ENCODE assay signal across 20 cellular contexts in the genomic region with DNA sequence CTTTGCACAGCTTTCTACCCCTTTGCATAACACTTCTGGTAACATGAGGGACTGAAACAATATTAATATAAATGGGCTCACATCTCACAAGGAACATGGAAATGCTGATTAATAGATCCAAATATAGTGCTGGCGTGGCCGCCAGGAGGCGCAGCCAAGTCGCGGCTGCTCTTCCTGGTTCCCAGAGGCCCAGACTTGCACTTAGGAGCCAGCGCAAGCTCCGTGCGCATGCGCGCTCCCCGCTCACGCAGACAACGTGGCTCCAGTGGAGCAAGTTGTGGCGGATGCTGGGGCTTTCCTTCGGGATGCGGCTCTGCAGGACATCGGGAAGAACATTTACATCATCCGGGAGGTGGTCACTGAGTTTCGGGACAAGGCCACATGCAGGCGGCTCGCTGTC.
A peak's percentile ranks its signal among the peaks of the same experiment; 100 is the strongest.
DNase-seq lines count a peak whose midpoint lies in the region; ATAC-seq, FAIRE-seq and TF ChIP-seq lines count a peak whose summit lies in the region.
"Had no signal": no experiment of that assay in that cellular context is flagged by ENCODE, and none has a peak within 500 bp of the region (broad histone marks: within the 10 kb centered on the region; RNA-seq: fewer than 3 reads in every experiment).

No MANE protein-coding gene starts in this region.

- H2BK120ac ChIP-seq in H9 (ENCODE audit: low read depth, low read length, poor library complexity, severe bottlenecking), result no peak overlapping the region

- H3K23ac ChIP-seq in H9 (ENCODE audit: insufficient read length, low read depth, low read length), result no peak overlapping the region

- H3K4me3 ChIP-seq in BLaER1 (no peak overlapping the region), K562 (no peak overlapping the region), neural progenitor cell (no peak overlapping the region)
- H3K4me3 ChIP-seq: HAP-1 had no signal

- H3F3A ChIP-seq in neural progenitor cell (ENCODE audit: low read depth), result no peaks in the 10 kb centered on the region

- H3K36me3 Mint-ChIP-seq in H9 (ENCODE audit: insufficient read depth in 1 of 3, low read depth in 3 of 3) (peaks cover 0 to 4% (median 2%) of the 10 kb centered on the region in 3 experiments; a peak in 3 of 7 replicates), neural progenitor cell (peaks cover 2% of the 10 kb centered on the region), MCF 10A (ENCODE audit: insufficient read depth, unreplicated experiment) (no peaks in the 10 kb centered on the region)
- H3K36me3 Mint-ChIP-seq: CD8-positive, alpha-beta T cell; IgD-negative memory B cell had no signal

- H4K91ac ChIP-seq in H9 (ENCODE audit: insufficient read length, low read depth, low read length), result no peak overlapping the region

- H3K23me2 ChIP-seq in H9 (ENCODE audit: insufficient read length, low read depth, low read length, poor library complexity, severe bottlenecking), result no peaks in the 10 kb centered on the region

- TF ChIP-seq RAD21 in K562 (CRISPR knock-in tag; conservative IDR thresholded peaks at IDR 0.05 in 1 of 2, IDR thresholded peaks at IDR 0.05 in 1 of 2), result peak; percentile 35 to 68; a peak in 2 of 4 replicates

- CTCF ChIA-PET in K562 (lab: Yijun Ruan, JAX; ENCODE audit: low intra/inter-chr PET ratio), result interaction anchor here (0.7 kb wide), 1 partner anchor 120 kb away, joined by 4 read pairs; no protein-coding TSS in a partner anchor
- CTCF ChIA-PET in MCF 10A (lab: Yijun Ruan, JAX), result interaction anchor here (1.3 kb wide), 1 partner anchor 17 kb away, joined by 3 read pairs; no protein-coding TSS in a partner anchor

- H2BK20ac ChIP-seq in H9 (ENCODE audit: low read depth, low read length, poor library complexity, severe bottlenecking), result no peak overlapping the region

- H4K8ac ChIP-seq in H9 (replicated peaks; ENCODE audit: insufficient read length, low read depth, low read length), result no peak overlapping the region

- H4K20me1 ChIP-seq in BLaER1, result no peaks in the 10 kb centered on the region
- no peaks in the 10 kb centered on the region for H4K20me1 ChIP-seq in H9 (ENCODE audit: control insufficient read depth, insufficient read depth, insufficient read length)
- H4K20me1 ChIP-seq in K562 (replicated peaks; ENCODE audit: control insufficient read depth, insufficient read depth, low read length), result no peaks in the 10 kb centered on the region
- no peaks in the 10 kb centered on the region for H4K20me1 ChIP-seq in neural progenitor cell (ENCODE audit: low read depth)

- peak; percentile 86 for ATAC-seq in K562
- ATAC-seq in HG03175 (IDR thresholded peaks at IDR 0.05; ENCODE audit: unreplicated experiment), result no peak
- no peak for ATAC-seq in GM19467 (IDR thresholded peaks at IDR 0.05; ENCODE audit: unreplicated experiment)
- ATAC-seq: CD8-positive, alpha-beta T cell had no signal

- H3K27ac Mint-ChIP-seq in H9 (no peak overlapping the region), neural progenitor cell (no peak overlapping the region), MCF 10A (ENCODE audit: low read depth, unreplicated experiment) (no peak overlapping the region)
- H3K27ac Mint-ChIP-seq: B cell; CD8-positive, alpha-beta T cell; IgD-negative memory B cell had no signal

- no peak overlapping the region for H2AK5ac ChIP-seq in H9 (ENCODE audit: insufficient read length, low read length)

- no peak overlapping the region for H4K5ac ChIP-seq in H9 (ENCODE audit: insufficient read length, low read depth, low read length)

- no peak overlapping the region for H3T11ph ChIP-seq in H9 (ENCODE audit: low read length)

- BruUV-seq in K562 (replicated peaks; lab: Mats Ljungman, UMichigan) (no TSS peak), MCF 10A (replicated peaks; lab: Mats Ljungman, UMichigan) (no TSS peak)

- H3K79me1 ChIP-seq in H9 (ENCODE audit: insufficient read depth, low read depth, low read length, poor library complexity, severe bottlenecking), result no peaks in the 10 kb centered on the region

- intact Hi-C loops in K562 (cut with micrococcal nuclease) (loop anchor here (1.0 to 5.0 kb wide), 2 partner anchors 121 to 312 kb away; no protein-coding TSS in a partner anchor), MCF 10A (cut with micrococcal nuclease) (no loop called here)

- H3K79me2 ChIP-seq in H9 (ENCODE audit: insufficient read depth, low read length) (peaks cover 1% of the 10 kb centered on the region; the same call in 1 of the 2 replicates), K562 (ENCODE audit: control insufficient read depth, insufficient read depth, low read length) (no peaks in the 10 kb centered on the region), neural progenitor cell (ENCODE audit: low read depth) (no peaks in the 10 kb centered on the region)

- H3K9ac ChIP-seq in BLaER1 (no peak overlapping the region), H9 (ENCODE audit: extremely low read depth, insufficient read length, low read length) (no peak overlapping the region), K562 (ENCODE audit: insufficient read depth in 1 of 2, low read depth in 2 of 2, low read length in 2 of 2) (no peak overlapping the region), neural progenitor cell (no peak overlapping the region)
- H3K9ac ChIP-seq: SK-N-SH had no signal

- no peak overlapping the region for H3K14ac ChIP-seq in H9 (ENCODE audit: insufficient read depth, low read length)

- no peak overlapping the region for H2AFZ ChIP-seq in H9 (ENCODE audit: low read length)
- peak overlapping the region; percentile 44; the same call in 1 of the 2 replicates for H2AFZ ChIP-seq in K562 (ENCODE audit: low read depth, low read length)
- no peak overlapping the region for H2AFZ ChIP-seq in neural progenitor cell (replicated peaks)

- H3K4me1 Mint-ChIP-seq in H9, result peaks cover 5 to 7% of the 10 kb centered on the region in 2 experiments
- H3K4me1 Mint-ChIP-seq in neural progenitor cell, result peaks cover 11% of the 10 kb centered on the region
- H3K4me1 Mint-ChIP-seq in MCF 10A (ENCODE audit: insufficient read depth, unreplicated experiment), result no peaks in the 10 kb centered on the region
- H3K4me1 Mint-ChIP-seq: B cell, IgD-negative memory B cell had no signal

- H3K36me3 ChIP-seq in BLaER1, result no peaks in the 10 kb centered on the region
- H3K36me3 ChIP-seq in K562 (ENCODE audit: control insufficient read depth, insufficient read depth, low read length), result no peaks in the 10 kb centered on the region
- no peaks in the 10 kb centered on the region for H3K36me3 ChIP-seq in neural progenitor cell
- H3K36me3 ChIP-seq: HAP-1 had no signal

- H3K4me2 ChIP-seq in BLaER1, result peak overlapping the region; percentile 93
- no peak overlapping the region for H3K4me2 ChIP-seq in H9 (ENCODE audit: insufficient read depth, insufficient read length, low read length)
- H3K4me2 ChIP-seq in K562 (ENCODE audit: insufficient read depth, low read length), result no peak overlapping the region
- H3K4me2 ChIP-seq in neural progenitor cell, result no peak overlapping the region
- H3K4me2 ChIP-seq: SK-N-SH had no signal

- no peak for FAIRE-seq in K562 (lab: Jason Lieb, UNC)
- FAIRE-seq: RCC 7860 had no signal

- H3K4ac ChIP-seq in H9 (ENCODE audit: low read depth, low read length), result no peak overlapping the region

- POLR2A ChIA-PET in K562 (lab: Yijun Ruan, JAX), result no interaction called here
- POLR2A ChIA-PET in MCF 10A (lab: Yijun Ruan, JAX), result no interaction called here

- H3K4me1 ChIP-seq in BLaER1, result peaks cover 42% of the 10 kb centered on the region
- H3K4me1 ChIP-seq in H9 (ENCODE audit: insufficient read depth, low read length), result no peaks in the 10 kb centered on the region
- H3K4me1 ChIP-seq in K562 (replicated peaks in 1 of 2; ENCODE audit: control insufficient read depth in 2 of 2, insufficient read depth in 2 of 2, low read length in 2 of 2), result peaks cover 0 to 3% of the 10 kb centered on the region in 2 experiments; a peak in 3 of 5 replicates
- H3K4me1 ChIP-seq in neural progenitor cell, result peaks cover 7% of the 10 kb centered on the region
- H3K4me1 ChIP-seq: HAP-1 had no signal

- no peak overlapping the region for H3K56ac ChIP-seq in H9 (ENCODE audit: insufficient read length, low read depth, low read length)

- in situ Hi-C loops in K562 (cut with MboI), result no loop called here

- no peaks in the 10 kb centered on the region for H3K27me3 ChIP-seq in BLaER1
- H3K27me3 ChIP-seq in H9 (ENCODE audit: insufficient read depth, low read length), result no peaks in the 10 kb centered on the region
- H3K27me3 ChIP-seq in K562 (ENCODE audit: control insufficient read depth in 2 of 2, insufficient read depth in 2 of 2, low read length in 2 of 2), result no peaks in the 10 kb centered on the region; a peak in 1 of 5 replicates
- H3K27me3 ChIP-seq in neural progenitor cell, result no peaks in the 10 kb centered on the region

- no peak overlapping the region for H3K4me3 Mint-ChIP-seq in H9
- no peak overlapping the region for H3K4me3 Mint-ChIP-seq in neural progenitor cell
- H3K4me3 Mint-ChIP-seq in MCF 10A (ENCODE audit: unreplicated experiment), result no peak overlapping the region
- H3K4me3 Mint-ChIP-seq: B cell; CD8-positive, alpha-beta T cell had no signal

- peak; percentile 71 for DNase-seq in H9
- DNase-seq in K562 (ENCODE audit: extremely low read depth in 1 of 4, low spot score in 3 of 4), result peak; percentile 17 to 47 (median 20)
- no peak for DNase-seq in neural progenitor cell (ENCODE audit: low spot score)
- no peak for DNase-seq in MCF 10A (ENCODE audit: unreplicated experiment)
- no peak for DNase-seq in ureter (ENCODE audit: low spot score)
- DNase-seq: CD8-positive, alpha-beta T cell; Kasumi-1; NCI-H1105; NCI-H1694; NCI-H2081 treated with DMSO at 0.1 percent for 48 hours; NK-92 treated with Interleukin-12 subunit alpha and Interleukin-12 subunit beta, amount 100 ng/mL, for 24 hours; SHP77 treated with DMSO at 0.1 percent for 48 hours; SK-N-SH had no signal

- H2BK5ac ChIP-seq in H9 (ENCODE audit: insufficient read length, low read length), result no peak overlapping the region

- no peaks in the 10 kb centered on the region for H3K9me1 ChIP-seq in K562 (ENCODE audit: control insufficient read depth, insufficient read depth, low read length)

- no peak overlapping the region for H2BK12ac ChIP-seq in H9 (ENCODE audit: insufficient read length, low read depth, low read length)

- H3K18ac ChIP-seq in H9 (ENCODE audit: insufficient read length, low read depth, low read length), result no peak overlapping the region

- H3K27ac ChIP-seq in BLaER1, result no peak overlapping the region
- no peak overlapping the region for H3K27ac ChIP-seq in H9 (ENCODE audit: insufficient read length, low read depth, low read length)
- H3K27ac ChIP-seq in K562 (ENCODE audit: extremely low read depth, low read depth, low read length), result no peak overlapping the region
- no peak overlapping the region for H3K27ac ChIP-seq in neural progenitor cell

- TF ChIP-seq POLR2A in K562 (conservative IDR thresholded peaks at IDR 0.05), result no peak

- no CpG with 5 or more reads among the region's 21 CpGs for WGBS in H9 (ENCODE audit: extremely low coverage, insufficient read length, low lambda C conversion rate)
- 53% methylated on average over 21 of the region's 21 CpGs for WGBS in K562 (ENCODE audit: insufficient coverage, low coverage, missing lambda C conversion rate)

- peaks cover 0 to 3% of the 10 kb centered on the region in 2 experiments; a peak in 2 of 5 replicates for H3K9me3 Mint-ChIP-seq in H9
- peaks cover 4% of the 10 kb centered on the region for H3K9me3 Mint-ChIP-seq in neural progenitor cell
- H3K9me3 Mint-ChIP-seq in MCF 10A (ENCODE audit: unreplicated experiment), result no peaks in the 10 kb centered on the region

- H3K27me3 Mint-ChIP-seq in H9 (ENCODE audit: low read depth) (no peaks in the 10 kb centered on the region), neural progenitor cell (ENCODE audit: insufficient read depth, low read depth) (peaks cover 2% of the 10 kb centered on the region), MCF 10A (ENCODE audit: insufficient read depth, unreplicated experiment) (no peaks in the 10 kb centered on the region)
- H3K27me3 Mint-ChIP-seq: B cell, IgD-negative memory B cell had no signal

- H2BK15ac ChIP-seq in H9 (ENCODE audit: low read depth, low read length), result no peak overlapping the region

- TF ChIP-seq EP300 in K562 (IDR thresholded peaks at IDR 0.05; ENCODE audit: low read length), result no peak

- peak; percentile 60 for TF ChIP-seq CTCF in H9 (conservative IDR thresholded peaks at IDR 0.05)
- TF ChIP-seq CTCF in K562 (IDR thresholded peaks at IDR 0.05 in 2 of 3, conservative IDR thresholded peaks at IDR 0.05 in 1 of 3; ENCODE audit: insufficient read depth in 2 of 3, low read depth in 1 of 3, low read length in 3 of 3), result peak; percentile 47 to 57 (median 54)
- peak; percentile 7 for TF ChIP-seq CTCF in neural progenitor cell (IDR thresholded peaks at IDR 0.05)
- no peak for TF ChIP-seq CTCF in MCF 10A (IDR thresholded peaks at IDR 0.05; ENCODE audit: unreplicated experiment)

- no peaks in the 10 kb centered on the region for H3K9me3 ChIP-seq in BLaER1
- no peaks in the 10 kb centered on the region for H3K9me3 ChIP-seq in H9 (ENCODE audit: control insufficient read depth, low read depth, low read length)
- no peaks in the 10 kb centered on the region; the same call in 1 of the 2 replicates for H3K9me3 ChIP-seq in K562 (replicated peaks; ENCODE audit: control insufficient read depth, insufficient read depth, low read depth, low read length)
- H3K9me3 ChIP-seq in neural progenitor cell (ENCODE audit: low read depth), result no peaks in the 10 kb centered on the region
- H3K9me3 ChIP-seq: HAP-1, SK-N-SH had no signal

Comparison
In these comparisons a context has a peak if more than half of its experiments do, and no peak if none do; other contexts are left out.
1. DNase-seq: peak in H9 (single experiment) and K562 (4 of 4); none in neural progenitor cell (single experiment), MCF 10A (single experiment) and ureter (single experiment).